20 cellular contexts compared by ENCODE assay signal in genomic region chr15:93759626-93760025, GRCh38.
"Had no signal": no experiment of that assay in that cellular context is flagged by ENCODE, and none has a peak within 500 bp of the region (broad histone marks: within the 10 kb centered on the region; RNA-seq: fewer than 3 reads in every experiment).

No MANE protein-coding gene starts in this region.

- H3K4me1 ChIP-seq: heart left ventricle, psoas muscle, stomach, transverse colon had no signal

- H3K4me3 ChIP-seq: heart left ventricle, mucosa of descending colon, psoas muscle, sigmoid colon, skin epidermis, stomach, thoracic aorta, transverse colon had no signal

- ATAC-seq: effector memory CD8-positive, alpha-beta T cell; heart left ventricle; mucosa of descending colon; naive thymus-derived CD8-positive, alpha-beta T cell; psoas muscle had no signal

- H3K36me3 ChIP-seq: heart left ventricle, neutrophil, sigmoid colon, stomach, thoracic aorta, transverse colon had no signal

- DNase-seq: effector memory CD8-positive, alpha-beta T cell; heart left ventricle; hippocampal formation; kidney glomerular epithelial cell; mucosa of descending colon; naive thymus-derived CD8-positive, alpha-beta T cell; psoas muscle; retina; sigmoid colon; stimulated activated CD4-positive, alpha-beta T cell treated with anti-CD3 and anti-CD28 coated beads, Interleukin-2, amount 100 ng/mL, for 24 hours; stimulated activated CD4-positive, alpha-beta T cell treated with anti-CD3 and anti-CD28 coated beads, Interleukin-4, amount 100 ng/mL, for 4 hours; stimulated activated naive CD4-positive, alpha-beta T cell; stomach; substantia nigra; transverse colon had no signal

- H3K27me3 ChIP-seq: neutrophil, sigmoid colon, stomach, transverse colon had no signal

- H3K9me3 ChIP-seq: mucosa of descending colon, neutrophil, psoas muscle, thoracic aorta, transverse colon had no signal

- H3K27ac ChIP-seq: heart left ventricle, neutrophil, psoas muscle, sigmoid colon, skin epidermis, stomach, thoracic aorta, transverse colon had no signal

- FAIRE-seq: colon, frontal cortex had no signal
